In genomic region chr11:72702842-72703241, GRCh38 we compare ENCODE assay signal across 17 cellular contexts. TPM values are rescaled to one million over a fixed set of nuclear protein-coding genes. Genes with fewer than 3 reads are reported as not detected.
DNase-seq lines count a peak whose midpoint lies in the region; ATAC-seq and TF ChIP-seq lines count a peak whose summit lies in the region.
"Had no signal": no experiment of that assay in that cellular context is flagged by ENCODE, and none has a peak within 500 bp of the region (broad histone marks: within the 10 kb centered on the region; RNA-seq: fewer than 3 reads in every experiment).

No MANE protein-coding gene starts in this region.

- TF ChIP-seq RAD21 in IMR-90 (IDR thresholded peaks at IDR 0.05; ENCODE audit: low read length) = no peak

- peaks cover 19% of the 10 kb centered on the region for H3K4me1 ChIP-seq in IMR-90 (ENCODE audit: control insufficient read depth, insufficient read depth, low read length)
- peaks cover 26% of the 10 kb centered on the region for H3K4me1 ChIP-seq in mesendoderm (ENCODE audit: control insufficient read depth, low read depth, low read length)
- H3K4me1 ChIP-seq in skeletal muscle tissue (ENCODE audit: control insufficient read depth in 3 of 3, insufficient read depth in 3 of 3, low read length in 3 of 3) = peaks cover 13 to 19% (median 17%) of the 10 kb centered on the region in 3 donors
- H3K4me1 ChIP-seq: colonic mucosa had no signal

- H3K27ac ChIP-seq in IMR-90 (ENCODE audit: insufficient read depth, low read length) = peak overlapping the region; percentile 64; the same call in 1 of the 2 replicates
- H3K27ac ChIP-seq in coronary artery = peak overlapping the region in 1 of 2 donors; percentile 80
- no peak overlapping the region for H3K27ac ChIP-seq in mesendoderm (ENCODE audit: low read depth, low read length)
- H3K27ac ChIP-seq in skeletal muscle tissue (ENCODE audit: low read depth, low read length) = peak overlapping the region; percentile 52

- H3K23ac ChIP-seq in IMR-90 (ENCODE audit: low read depth, low read length) (no peak overlapping the region; the same call in 1 of the 2 replicates), mesendoderm (ENCODE audit: low read length) (no peak overlapping the region)

- H3K79me1 ChIP-seq in IMR-90 (ENCODE audit: low read depth in 1 of 2, low read length in 2 of 2) (peaks cover 0 to 20% of the 10 kb centered on the region in 2 experiments; a peak in 2 of 4 replicates), mesendoderm (ENCODE audit: low read length) (peaks cover 2% of the 10 kb centered on the region)

- H2AFZ ChIP-seq in IMR-90 (replicated peaks; ENCODE audit: low read length, poor library complexity) = no peak overlapping the region

- H3K56ac ChIP-seq in IMR-90 (ENCODE audit: extremely low read depth, insufficient read depth, low read length) (no peak overlapping the region), mesendoderm (ENCODE audit: low read length) (peak overlapping the region; percentile 29)

- H3K9ac ChIP-seq in IMR-90 (ENCODE audit: low read depth, low read length) (no peak overlapping the region; the same call in 1 of the 2 replicates), mesendoderm (ENCODE audit: low read length) (no peak overlapping the region), skeletal muscle tissue (ENCODE audit: low read depth in 1 of 3, low read length in 3 of 3) (peak overlapping the region in 1 of 3 donors; percentile 66)

- no peaks in the 10 kb centered on the region for H3K79me2 ChIP-seq in mesendoderm (ENCODE audit: control insufficient read depth, insufficient read depth, low read length)

- peaks cover 27% of the 10 kb centered on the region for H4K20me1 ChIP-seq in IMR-90 (ENCODE audit: insufficient read depth, low read length)

- no peak for TF ChIP-seq POLR2A in IMR-90 (IDR thresholded peaks at IDR 0.05; ENCODE audit: low read depth, low read length)

- peaks cover 13% of the 10 kb centered on the region; the same call in 1 of the 2 replicates for H3K9me1 ChIP-seq in IMR-90 (ENCODE audit: insufficient read depth, low read length)

- H2AK5ac ChIP-seq in IMR-90 (ENCODE audit: low read depth, low read length) (no peak overlapping the region; the same call in 1 of the 2 replicates), mesendoderm (ENCODE audit: low read length) (no peak overlapping the region)

- H2BK5ac ChIP-seq in IMR-90 (ENCODE audit: low read depth, low read length, poor library complexity, severe bottlenecking) (no peak overlapping the region), mesendoderm (ENCODE audit: low read length) (no peak overlapping the region)

- DNase-seq in IMR-90 = no peak
- DNase-seq in coronary artery (ENCODE audit: low spot score) = no peak
- no peak for DNase-seq in mesendoderm
- no peak for DNase-seq in activated CD4-positive, alpha-beta T cell treated with anti-CD3 and anti-CD28 coated beads for 1 hour
- no peak for DNase-seq in UCSD-AML1 (lab: John Stamatoyannopoulos, UW; ENCODE audit: unreplicated experiment)
- DNase-seq: KBM-7, NCI-H1048, NCI-H774, occipital lobe, stomach had no signal

- no peak overlapping the region; the same call in 1 of the 2 replicates for H4K5ac ChIP-seq in IMR-90 (ENCODE audit: low read depth, low read length)
- no peak overlapping the region for H4K5ac ChIP-seq in mesendoderm (ENCODE audit: low read length)

- H2AK9ac ChIP-seq in IMR-90 (replicated peaks; ENCODE audit: low read depth, low read length, poor library complexity) = no peak overlapping the region

- 72% methylated on average over 5 of the region's 9 CpGs; no CpG with 5 or more reads in 1 of the 2 experiments for WGBS in IMR-90 (ENCODE audit: extremely low coverage in 2 of 2, insufficient read length in 1 of 2), 2 experiments
- no CpG with 5 or more reads among the region's 9 CpGs for WGBS in mesendoderm (ENCODE audit: extremely low coverage, insufficient coverage, low lambda C conversion rate)

- H2BK120ac ChIP-seq in IMR-90 (ENCODE audit: low read depth, low read length) = no peak overlapping the region
- H2BK120ac ChIP-seq in mesendoderm (ENCODE audit: low read depth, low read length) = no peak overlapping the region

- dilution Hi-C loops in IMR-90 (cut with HindIII; ENCODE audit: low sequenced_read_pairs, unreplicated experiment) = no loop called here

- no peak overlapping the region for H4K8ac ChIP-seq in IMR-90 (ENCODE audit: low read depth in 2 of 2, low read length in 2 of 2)
- no peak overlapping the region for H4K8ac ChIP-seq in mesendoderm (ENCODE audit: low read depth, low read length)

- H3K27me3 ChIP-seq in IMR-90 (ENCODE audit: control insufficient read depth, insufficient read depth, low read length) (no peaks in the 10 kb centered on the region), mesendoderm (ENCODE audit: insufficient read depth, low read length, poor library complexity) (no peaks in the 10 kb centered on the region), skeletal muscle tissue (ENCODE audit: control insufficient read depth in 3 of 3, insufficient read depth in 3 of 3, low read length in 3 of 3) (no peaks in the 10 kb centered on the region)
- H3K27me3 ChIP-seq: colonic mucosa, stomach had no signal

- no peaks in the 10 kb centered on the region for H3K9me3 ChIP-seq in IMR-90 (ENCODE audit: control insufficient read depth, insufficient read depth, low read length)
- no peaks in the 10 kb centered on the region for H3K9me3 ChIP-seq in skeletal muscle tissue (ENCODE audit: control insufficient read depth in 3 of 3, low read length in 3 of 3)
- H3K9me3 ChIP-seq: colonic mucosa, stomach had no signal

- no peak overlapping the region for H3K4me3 ChIP-seq in IMR-90 (ENCODE audit: insufficient read depth, low read depth, low read length)
- H3K4me3 ChIP-seq in coronary artery = peak overlapping the region; percentile 16
- no peak overlapping the region for H3K4me3 ChIP-seq in mesendoderm (ENCODE audit: low read length)
- H3K4me3 ChIP-seq in skeletal muscle tissue (ENCODE audit: low read length in 3 of 3) = peak overlapping the region in 2 of 3 donors; percentile 43 to 54
- H3K4me3 ChIP-seq: colonic mucosa, lung had no signal

- intact Hi-C loops in IMR-90 (cut with micrococcal nuclease) = no loop called here

- CTCF ChIA-PET in IMR-90 (lab: Yijun Ruan, JAX) = interaction anchor here (1.2 kb wide), 1 partner anchor 22 kb away, joined by 3 read pairs; no protein-coding TSS in a partner anchor

- TF ChIP-seq CTCF in IMR-90 (conservative IDR thresholded peaks at IDR 0.05; ENCODE audit: low read depth, low read length) (no peak), coronary artery (IDR thresholded peaks at IDR 0.05) (no peak)

- no peak overlapping the region for H2BK15ac ChIP-seq in IMR-90 (ENCODE audit: low read depth, low read length)
- no peak overlapping the region for H2BK15ac ChIP-seq in mesendoderm (replicated peaks; ENCODE audit: low read depth)

- ATAC-seq in IMR-90 (ENCODE audit: low read depth) (no peak; the same call in 1 of the 2 replicates), HG03432 (IDR thresholded peaks at IDR 0.05; ENCODE audit: unreplicated experiment) (no peak), GM18868 (IDR thresholded peaks at IDR 0.05; ENCODE audit: unreplicated experiment) (no peak)
- ATAC-seq: activated T-helper 17 cell treated with anti-CD3 and anti-CD28 coated beads, Interleukin-2, amount 50 U/mL, for 72 hours; esophagus mucosa had no signal

- H4K91ac ChIP-seq in IMR-90 (ENCODE audit: insufficient read depth, low read depth, low read length) = peak overlapping the region; percentile 12; the same call in 1 of the 2 replicates

- peaks cover 73% of the 10 kb centered on the region for H3K36me3 ChIP-seq in IMR-90 (ENCODE audit: control insufficient read depth, insufficient read depth, low read length)
- H3K36me3 ChIP-seq in mesendoderm (ENCODE audit: control insufficient read depth, insufficient read depth, low read length) = peaks cover 8% of the 10 kb centered on the region
- peaks cover 65 to 77% (median 73%) of the 10 kb centered on the region in 3 donors for H3K36me3 ChIP-seq in skeletal muscle tissue (ENCODE audit: control insufficient read depth in 3 of 3, insufficient read depth in 3 of 3, low read length in 3 of 3)

- H3K4ac ChIP-seq in IMR-90 (ENCODE audit: low read depth, low read length) = peak overlapping the region; percentile 51; the same call in 1 of the 2 replicates
- H3K4ac ChIP-seq in mesendoderm (ENCODE audit: low read depth, low read length) = no peak overlapping the region

- H3K14ac ChIP-seq in IMR-90 (replicated peaks; ENCODE audit: low read depth, low read length) = peak overlapping the region; percentile 52; the same call in 1 of the 2 replicates

- H3K18ac ChIP-seq in IMR-90 (ENCODE audit: low read depth, low read length) = peak overlapping the region; percentile 21; the same call in 1 of the 2 replicates
- no peak overlapping the region for H3K18ac ChIP-seq in mesendoderm (ENCODE audit: low read length)

- in situ Hi-C loops in IMR-90 (cut with MboI; ENCODE audit: low sequenced_read_pairs) = no loop called here

- BruUV-seq in IMR-90 (replicated peaks; lab: Mats Ljungman, UMichigan) = no TSS peak

- no peak overlapping the region for H2BK20ac ChIP-seq in IMR-90 (ENCODE audit: low read depth, low read length)

- POLR2A ChIA-PET in IMR-90 (lab: Charles Lee; ENCODE audit: unreplicated experiment) = interaction anchor here (0.6 kb wide), 1 partner anchor 29 kb away, joined by 6 read pairs; no protein-coding TSS in a partner anchor

- H3K4me2 ChIP-seq in IMR-90 (ENCODE audit: low read depth, low read length) (peak overlapping the region; percentile 51; the same call in 1 of the 2 replicates), mesendoderm (ENCODE audit: low read length) (no peak overlapping the region)

TF ChIP-seq in IMR-90, 13 proteins besides CTCF, POLR2A, EP300 and RAD21 (continues in another document):
- TF ChIP-seq FOS (IDR thresholded peaks at IDR 0.05; ENCODE audit: low read depth, low read length) = no peak
- TF ChIP-seq BHLHE40 (IDR thresholded peaks at IDR 0.05; ENCODE audit: low read depth, low read length) = no peak
- TF ChIP-seq MXI1 (IDR thresholded peaks at IDR 0.05; ENCODE audit: borderline replicate concordance, low read depth, low read length) = no peak

RNA-seq across cellular contexts. Expression of gene PDE2A, which starts 28.6 kb away (rescaled TPM):
- total RNA-seq in IMR-90 (2012; rRNA removed) (not detected in 2 replicates), skeletal muscle tissue (12.0 TPM)
- polyA plus RNA-seq in IMR-90 (2012; rRNA removed) = 0.02 and 0.06 TPM in 2 replicates
- polyA plus RNA-seq in IMR-90 (2012; cell fraction: cytosol; rRNA removed) = 0.01 and 0.22 TPM in 2 replicates
- 0.17 and 0.21 TPM in 2 replicates for polyA plus RNA-seq in IMR-90 (2012; cell fraction: nucleus; rRNA removed; ENCODE audit: low replicate concordance)
- 3.9 TPM for polyA plus RNA-seq in mesendoderm (2013, experiment 1 of 2)
- polyA plus RNA-seq in mesendoderm (2013, experiment 2 of 2) = 4.0 TPM

RNA-seq across cellular contexts. Expression of gene ARAP1, which starts 49.4 kb away (rescaled TPM):
- total RNA-seq in IMR-90 (2012; rRNA removed) = 37.6 and 38.0 TPM in 2 replicates
- polyA plus RNA-seq in IMR-90 (2012; rRNA removed) = 59.4 and 63.1 TPM in 2 replicates
- polyA plus RNA-seq in IMR-90 (2012; cell fraction: cytosol; rRNA removed) = 42.2 and 63.5 TPM in 2 replicates
- polyA plus RNA-seq in IMR-90 (2012; cell fraction: nucleus; rRNA removed; ENCODE audit: low replicate concordance) = 119 and 357 TPM in 2 replicates
- polyA plus RNA-seq in mesendoderm (2013, experiment 1 of 2) = 29.0 TPM
- 27.5 TPM for polyA plus RNA-seq in mesendoderm (2013, experiment 2 of 2)
- total RNA-seq in skeletal muscle tissue = 98.6 TPM

Comparison
In these comparisons a context has a peak if more than half of its experiments do, and no peak if none do; other contexts are left out.
1. H3K4me3 ChIP-seq: peak in coronary artery (single experiment) and skeletal muscle tissue (2 of 3); none in IMR-90 (single experiment) and mesendoderm (single experiment).
2. RNA of gene PDE2A, which starts 28.6 kb away (total RNA-seq): 12.0 TPM in skeletal muscle tissue (single experiment); not detected in IMR-90; every median in the first group is over 10 times any median in the second.